Comparison of ENCODE assay signal across 8 cellular contexts in genomic region chr22:46538816-46539163, GRCh38. TPM values are rescaled to one million over a fixed set of nuclear protein-coding genes. Genes with fewer than 3 reads are reported as not detected.
A peak's percentile ranks its signal among the peaks of the same experiment; 100 is the strongest.
DNase-seq lines count a peak whose midpoint lies in the region; ATAC-seq lines count a peak whose summit lies in the region.

No MANE protein-coding gene starts in this region.

- peaks cover 0 to 32% (median 10%) of the 10 kb centered on the region in 3 experiments for H3K27me3 ChIP-seq in neuronal stem cell (ENCODE audit: control insufficient read depth in 3 of 3, insufficient read depth in 3 of 3, low read depth in 1 of 3, low read length in 3 of 3)

- no CpG with 5 or more reads among the region's 13 CpGs for WGBS in neuronal stem cell (ENCODE audit: extremely low coverage in 2 of 2, insufficient read length in 2 of 2, insufficient replicate concordance in 1 of 2), 2 donors

- peaks cover 5% of the 10 kb centered on the region for H3K79me1 ChIP-seq in neuronal stem cell (ENCODE audit: low read depth, low read length)

- H3K36me3 ChIP-seq in neuronal stem cell (replicated peaks in 1 of 2; ENCODE audit: control insufficient read depth in 2 of 2, insufficient read depth in 2 of 2, low read length in 2 of 2) = peaks cover 17 to 25% of the 10 kb centered on the region in 2 donors

- H3K27ac ChIP-seq in epithelial cell of prostate (peak overlapping the region; percentile 88), neuronal stem cell (replicated peaks; ENCODE audit: low read length) (no peak overlapping the region)

- H3K23ac ChIP-seq in neuronal stem cell (ENCODE audit: low read depth, low read length, poor library complexity) = no peak overlapping the region

- no peak overlapping the region for H2BK120ac ChIP-seq in neuronal stem cell (ENCODE audit: low read depth, low read length)

- no peak overlapping the region for H4K8ac ChIP-seq in neuronal stem cell (ENCODE audit: low read depth, low read length)

- H3K14ac ChIP-seq in neuronal stem cell (ENCODE audit: low read length) = no peak overlapping the region

- peak overlapping the region; percentile 87 for H3K4me2 ChIP-seq in neuronal stem cell (ENCODE audit: insufficient read depth, low read length, poor library complexity, severe bottlenecking)

- peak overlapping the region; percentile 89 for H2AFZ ChIP-seq in neuronal stem cell (ENCODE audit: low read length)

- peaks cover 3 to 22% of the 10 kb centered on the region in 2 donors for H3K4me1 ChIP-seq in neuronal stem cell (ENCODE audit: control insufficient read depth in 2 of 2, insufficient read depth in 1 of 2, low read depth in 1 of 2, low read length in 2 of 2)

- H3K9ac ChIP-seq in neuronal stem cell (ENCODE audit: low read depth, low read length, poor library complexity) = no peak overlapping the region

- no peak for ATAC-seq in HG02981 (IDR thresholded peaks at IDR 0.05; ENCODE audit: unreplicated experiment)

- H2BK5ac ChIP-seq in neuronal stem cell (ENCODE audit: low read length) = peak overlapping the region; percentile 9

- H3K18ac ChIP-seq in neuronal stem cell (ENCODE audit: low read length) = no peak overlapping the region

- no peak overlapping the region for H2BK12ac ChIP-seq in neuronal stem cell (ENCODE audit: low read length)

- H3K9me3 ChIP-seq in neuronal stem cell (replicated peaks in 1 of 2; ENCODE audit: control insufficient read depth in 2 of 2, insufficient read depth in 1 of 2, low read depth in 1 of 2, low read length in 2 of 2) = peaks cover 25 to 26% of the 10 kb centered on the region in 2 donors

- no peak overlapping the region for H4K91ac ChIP-seq in neuronal stem cell (ENCODE audit: low read depth, low read length, poor library complexity)

- DNase-seq in COLO829 (ENCODE audit: low spot score) (peak; percentile 73), NOMO-1 treated with DMSO at 0.1 percent for 48 hours (lab: John Stamatoyannopoulos, UW; ENCODE audit: unreplicated experiment) (peak; percentile 12), epithelial cell of prostate (ENCODE audit: low read depth, low spot score) (no peak), neuronal stem cell (ENCODE audit: low spot score) (no peak), NCI-H1417 treated with DMSO at 0.1 percent for 48 hours (lab: John Stamatoyannopoulos, UW) (no peak), DMS79 (lab: John Stamatoyannopoulos, UW) (no peak), ureter (ENCODE audit: low spot score) (no peak)

- peak overlapping the region in 1 of 2 donors; percentile 47 for H3K4me3 ChIP-seq in neuronal stem cell (ENCODE audit: low read length in 2 of 2)

- no peak overlapping the region for H2AK5ac ChIP-seq in neuronal stem cell (ENCODE audit: low read depth, low read length)

- no peak overlapping the region for H2BK15ac ChIP-seq in neuronal stem cell (ENCODE audit: low read length)

- H3K4ac ChIP-seq in neuronal stem cell (ENCODE audit: low read length) = no peak overlapping the region

RNA-seq across cellular contexts. Expression of gene CELSR1, which starts 1.4 kb away (rescaled TPM):
- polyA plus RNA-seq in neuronal stem cell (2013, experiment 1 of 2) = 6.6 TPM
- polyA plus RNA-seq in neuronal stem cell (2013, experiment 2 of 2) = 7.3 TPM
- total RNA-seq in ureter = 44.0 TPM

Comparison
In these comparisons a context has a peak if more than half of its experiments do, and no peak if none do; other contexts are left out.
1. DNase-seq: peak in COLO829 (single experiment) and NOMO-1 treated with DMSO at 0.1 percent for 48 hours (single experiment); none in epithelial cell of prostate (single experiment), neuronal stem cell (single experiment), NCI-H1417 treated with DMSO at 0.1 percent for 48 hours (single experiment), DMS79 (single experiment) and ureter (single experiment).